19 cellular contexts compared by ENCODE assay signal in genomic region chr1:117611121-117611601, GRCh38. TPM values are rescaled to one million over a fixed set of nuclear protein-coding genes. Genes with fewer than 3 reads are reported as not detected.
A peak's percentile ranks its signal among the peaks of the same experiment; 100 is the strongest.
DNase-seq lines count a peak whose midpoint lies in the region; ATAC-seq and TF ChIP-seq lines count a peak whose summit lies in the region.
"Had no signal": no experiment of that assay in that cellular context is flagged by ENCODE, and none has a peak within 500 bp of the region (broad histone marks: within the 10 kb centered on the region; RNA-seq: fewer than 3 reads in every experiment).

No MANE protein-coding gene starts in this region.

- H3K9ac ChIP-seq in endodermal cell (ENCODE audit: extremely low read depth, low read length, poor library complexity, severe bottlenecking), result no peak overlapping the region
- H3K9ac ChIP-seq: SK-N-SH had no signal

- peaks cover 33% of the 10 kb centered on the region for H3K27me3 Mint-ChIP-seq in endodermal cell (ENCODE audit: insufficient read depth)
- H3K27me3 Mint-ChIP-seq in natural killer cell treated with Interleukin-12 subunit alpha and Interleukin-12 subunit beta and Interleukin-15 and Interleukin-18, amount 100 ng/mL, for 72 hours, result no peaks in the 10 kb centered on the region
- peaks cover 13% of the 10 kb centered on the region for H3K27me3 Mint-ChIP-seq in activated CD4-positive, alpha-beta T cell treated with anti-CD3 and anti-CD28 coated beads, Interleukin-2, amount 10 ng/mL, durations not matched to agents 24 days and 14 days

- no peak for TF ChIP-seq CTCF in HEK293 (tag by site-specific recombination; IDR thresholded peaks at IDR 0.05)
- no peak for TF ChIP-seq CTCF in endodermal cell (conservative IDR thresholded peaks at IDR 0.05)

- H3K4me3 ChIP-seq in HEK293 (ENCODE audit: low read depth, low read length) (no peak overlapping the region), endodermal cell (ENCODE audit: low read length) (no peak overlapping the region)
- H3K4me3 ChIP-seq: adrenal gland had no signal

- H3K4me1 ChIP-seq in HEK293 (ENCODE audit: control insufficient read depth, insufficient read depth, low read length), result peaks cover 3% of the 10 kb centered on the region; the same call in 1 of the 2 replicates
- peaks cover 14% of the 10 kb centered on the region for H3K4me1 ChIP-seq in endodermal cell (ENCODE audit: control insufficient read depth, insufficient read depth, low read length)

- H3K9me3 ChIP-seq in HEK293 (ENCODE audit: control insufficient read depth, insufficient read depth, low read depth, low read length), result no peaks in the 10 kb centered on the region
- H3K9me3 ChIP-seq in endodermal cell (ENCODE audit: control insufficient read depth, low read length), result no peaks in the 10 kb centered on the region
- H3K9me3 ChIP-seq: adrenal gland, SK-N-SH had no signal

- peaks cover 43% of the 10 kb centered on the region for H3K4me1 Mint-ChIP-seq in endodermal cell
- peaks cover 81 to 89% of the 10 kb centered on the region in 2 donors for H3K4me1 Mint-ChIP-seq in natural killer cell treated with Interleukin-12 subunit alpha and Interleukin-12 subunit beta and Interleukin-15 and Interleukin-18, amount 100 ng/mL, for 72 hours (ENCODE audit: low read depth in 2 of 2)
- H3K4me1 Mint-ChIP-seq in activated CD4-positive, alpha-beta T cell treated with anti-CD3 and anti-CD28 coated beads, Interleukin-2, amount 10 ng/mL, durations not matched to agents 24 days and 14 days, result peaks cover 68% of the 10 kb centered on the region

- intact Hi-C loops in activated CD4-positive, alpha-beta T cell treated with anti-CD3 and anti-CD28 coated beads, Interleukin-2, amount 10 ng/mL, durations not matched to agents 24 days and 14 days (cut with micrococcal nuclease), result no loop called here

- no peak overlapping the region for H3K27ac ChIP-seq in HEK293 (ENCODE audit: extremely low read depth, low read depth, low read length)
- no peak overlapping the region for H3K27ac ChIP-seq in endodermal cell (ENCODE audit: low read depth, low read length)
- H3K27ac ChIP-seq: adrenal gland had no signal

- POLR2A ChIA-PET in HEK293 (lab: Yijun Ruan, JAX), result no interaction called here

- H3K4me3 Mint-ChIP-seq in endodermal cell, result no peak overlapping the region
- peak overlapping the region; percentile 86 for H3K4me3 Mint-ChIP-seq in natural killer cell treated with Interleukin-12 subunit alpha and Interleukin-12 subunit beta and Interleukin-15 and Interleukin-18, amount 100 ng/mL, for 72 hours
- no peak overlapping the region for H3K4me3 Mint-ChIP-seq in activated CD4-positive, alpha-beta T cell treated with anti-CD3 and anti-CD28 coated beads, Interleukin-2, amount 10 ng/mL, durations not matched to agents 24 days and 14 days

- peak; percentile 20 for DNase-seq in OCI-M2 (lab: John Stamatoyannopoulos, UW; ENCODE audit: unreplicated experiment)
- peak; percentile 26 for DNase-seq in endodermal cell
- no peak for DNase-seq in natural killer cell treated with Interleukin-12 subunit alpha and Interleukin-12 subunit beta and Interleukin-15 and Interleukin-18, amount 100 ng/mL, for 72 hours (ENCODE audit: low spot score)
- no peak for DNase-seq in activated CD4-positive, alpha-beta T cell treated with anti-CD3 and anti-CD28 coated beads, Interleukin-2, amount 10 ng/mL, durations not matched to agents 24 days and 14 days
- DNase-seq in activated T-cell treated with anti-CD3 and anti-CD28 coated beads for 4 hours, result no peak
- DNase-seq in activated naive CD4-positive, alpha-beta T cell treated with anti-CD3 and anti-CD28 coated beads, Interleukin-2, amount 50 U/mL, for 16 hours, result no peak
- DNase-seq: activated CD4-positive, alpha-beta T cell treated with anti-CD3 and anti-CD28 coated beads, Interleukin-2, amount 50 U/mL, for 48 hours; adrenal gland; GF-D8; mesendoderm; NCI-H2107; NCI-H526; nucleus accumbens; PC-3; SK-N-SH; stimulated activated CD4-positive, alpha-beta T cell treated with anti-CD3 and anti-CD28 coated beads, Interleukin-2, amount 100 ng/mL, for 24 hours had no signal

- H3K27ac Mint-ChIP-seq in endodermal cell, result no peak overlapping the region
- peak overlapping the region; percentile 94 to 95 for H3K27ac Mint-ChIP-seq in natural killer cell treated with Interleukin-12 subunit alpha and Interleukin-12 subunit beta and Interleukin-15 and Interleukin-18, amount 100 ng/mL, for 72 hours
- no peak overlapping the region for H3K27ac Mint-ChIP-seq in activated CD4-positive, alpha-beta T cell treated with anti-CD3 and anti-CD28 coated beads, Interleukin-2, amount 10 ng/mL, durations not matched to agents 24 days and 14 days

- H3K9me3 Mint-ChIP-seq in endodermal cell, result no peaks in the 10 kb centered on the region
- no peaks in the 10 kb centered on the region for H3K9me3 Mint-ChIP-seq in natural killer cell treated with Interleukin-12 subunit alpha and Interleukin-12 subunit beta and Interleukin-15 and Interleukin-18, amount 100 ng/mL, for 72 hours
- H3K9me3 Mint-ChIP-seq in activated CD4-positive, alpha-beta T cell treated with anti-CD3 and anti-CD28 coated beads, Interleukin-2, amount 10 ng/mL, durations not matched to agents 24 days and 14 days, result no peaks in the 10 kb centered on the region

- H3K36me3 ChIP-seq in HEK293 (ENCODE audit: control insufficient read depth in 2 of 2, insufficient read depth in 1 of 2, low read length in 2 of 2) (no peaks in the 10 kb centered on the region), endodermal cell (ENCODE audit: control insufficient read depth, insufficient read depth, low read length) (no peaks in the 10 kb centered on the region)
- H3K36me3 ChIP-seq: adrenal gland had no signal

- peaks cover 23% of the 10 kb centered on the region for H3K27me3 ChIP-seq in endodermal cell (ENCODE audit: control insufficient read depth, insufficient read depth, low read length, poor library complexity, severe bottlenecking)
- H3K27me3 ChIP-seq: adrenal gland had no signal

- CTCF ChIA-PET in HEK293 (lab: Yijun Ruan, JAX), result interaction anchor here (0.6 to 1.4 kb wide), 4 partner anchors 11 to 1665 kb away, joined by 3 to 5 read pairs (median 4); no protein-coding TSS in a partner anchor

- WGBS in endodermal cell (ENCODE audit: insufficient coverage in 1 of 2, insufficient read length in 1 of 2), 2 experiments, result 92 to 94% methylated on average over 5 of the region's 5 CpGs

- no peaks in the 10 kb centered on the region for H3K36me3 Mint-ChIP-seq in endodermal cell (ENCODE audit: low read depth)
- peaks cover 65% of the 10 kb centered on the region for H3K36me3 Mint-ChIP-seq in natural killer cell treated with Interleukin-12 subunit alpha and Interleukin-12 subunit beta and Interleukin-15 and Interleukin-18, amount 100 ng/mL, for 72 hours
- peaks cover 37% of the 10 kb centered on the region for H3K36me3 Mint-ChIP-seq in activated CD4-positive, alpha-beta T cell treated with anti-CD3 and anti-CD28 coated beads, Interleukin-2, amount 10 ng/mL, durations not matched to agents 24 days and 14 days (ENCODE audit: low read depth)

- ATAC-seq in natural killer cell treated with Interleukin-12 subunit alpha and Interleukin-12 subunit beta and Interleukin-15 and Interleukin-18, amount 100 ng/mL, for 72 hours, result no peak
- ATAC-seq in GM19023 (IDR thresholded peaks at IDR 0.05; ENCODE audit: unreplicated experiment), result no peak
- ATAC-seq: PC-3, sciatic nerve had no signal

TF ChIP-seq in HEK293, 187 proteins besides CTCF, POLR2A, EP300 and RAD21:
- TF ChIP-seq ZNF433 (tag by site-specific recombination; IDR thresholded peaks at IDR 0.05; ENCODE audit: low read depth) (no peak), OSR2 (tag by site-specific recombination; IDR thresholded peaks at IDR 0.05) (peak; percentile 53; the same call in 1 of the 2 replicates)

RNA-seq across cellular contexts. Expression of gene TENT5C, which starts 5.3 kb away (rescaled TPM):
- 1 to 10 TPM; 1.0 to 1.4 TPM for total RNA-seq in endodermal cell
- polyA plus RNA-seq in endodermal cell (2013, experiment 1 of 2), result 0.61 TPM
- 0.50 TPM for polyA plus RNA-seq in endodermal cell (2013, experiment 2 of 2)
- 10 to 100 TPM; 75.1 to 86.2 TPM for total RNA-seq in natural killer cell treated with Interleukin-12 subunit alpha and Interleukin-12 subunit beta and Interleukin-15 and Interleukin-18, amount 100 ng/mL, for 72 hours
- 3.1 and 3.5 TPM in 2 replicates for total RNA-seq in activated CD4-positive, alpha-beta T cell treated with anti-CD3 and anti-CD28 coated beads, Interleukin-2, amount 10 ng/mL, durations not matched to agents 24 days and 14 days

Comparison
In these comparisons a context has a peak if more than half of its experiments do, and no peak if none do; other contexts are left out.
1. DNase-seq: peak in OCI-M2 (single experiment) and endodermal cell (single experiment); none in natural killer cell treated with Interleukin-12 subunit alpha and Interleukin-12 subunit beta and Interleukin-15 and Interleukin-18, amount 100 ng/mL, for 72 hours (single experiment), activated CD4-positive, alpha-beta T cell treated with anti-CD3 and anti-CD28 coated beads, Interleukin-2, amount 10 ng/mL, durations not matched to agents 24 days and 14 days (single experiment), activated T-cell treated with anti-CD3 and anti-CD28 coated beads for 4 hours (single experiment) and activated naive CD4-positive, alpha-beta T cell treated with anti-CD3 and anti-CD28 coated beads, Interleukin-2, amount 50 U/mL, for 16 hours (single experiment).
2. H3K27ac Mint-ChIP-seq: peak in natural killer cell treated with Interleukin-12 subunit alpha and Interleukin-12 subunit beta and Interleukin-15 and Interleukin-18, amount 100 ng/mL, for 72 hours (2 of 2); none in endodermal cell (single experiment) and activated CD4-positive, alpha-beta T cell treated with anti-CD3 and anti-CD28 coated beads, Interleukin-2, amount 10 ng/mL, durations not matched to agents 24 days and 14 days (single experiment).
3. RNA of gene TENT5C, which starts 5.3 kb away (total RNA-seq): 75.1 to 86.2 TPM in natural killer cell treated with Interleukin-12 subunit alpha and Interleukin-12 subunit beta and Interleukin-15 and Interleukin-18, amount 100 ng/mL, for 72 hours; 3.1 to 3.5 TPM in activated CD4-positive, alpha-beta T cell treated with anti-CD3 and anti-CD28 coated beads, Interleukin-2, amount 10 ng/mL, durations not matched to agents 24 days and 14 days and 1.0 to 1.4 TPM in endodermal cell; every median in the first group is over 10 times any median in the second.